ENCODE assay signal across 10 cellular contexts in genomic region chr14:73935666-73936065, GRCh38. TPM values are rescaled to one million over a fixed set of nuclear protein-coding genes. Genes with fewer than 3 reads are reported as not detected.
DNase-seq lines count a peak whose midpoint lies in the region; ATAC-seq and TF ChIP-seq lines count a peak whose summit lies in the region.
"Had no signal": no experiment of that assay in that cellular context is flagged by ENCODE, and none has a peak within 500 bp of the region (broad histone marks: within the 10 kb centered on the region; RNA-seq: fewer than 3 reads in every experiment).

No MANE protein-coding gene starts in this region.

- no peak overlapping the region for H3K4me3 Mint-ChIP-seq in activated naive CD8-positive, alpha-beta T cell treated with anti-CD3 and anti-CD28 coated beads for 36 hours
- H3K4me3 Mint-ChIP-seq in activated naive CD8-positive, alpha-beta T cell treated with anti-CD3 and anti-CD28 coated beads, Interleukin-2, amount 50 U/mL, for 24 hours = no peak overlapping the region
- no peak overlapping the region for H3K4me3 Mint-ChIP-seq in type B pancreatic cell
- H3K4me3 Mint-ChIP-seq in activated CD4-positive, alpha-beta T cell treated with anti-CD3 and anti-CD28 coated beads, Interleukin-2, amount 10 ng/mL, durations not matched to agents 7 days and 5 days = no peak overlapping the region

- H3K4me2 ChIP-seq in PC-3 (ENCODE audit: low read length) = no peak overlapping the region

- CTCF ChIA-PET in PC-3 (lab: Charles Lee) = interaction anchor here (0.5 to 1.0 kb wide), 2 partner anchors 195 to 323 kb away, joined by 3 read pairs; no protein-coding TSS in a partner anchor
- CTCF ChIA-PET in activated CD4-positive, alpha-beta T cell treated with anti-CD3 and anti-CD28 coated beads, Interleukin-2, amount 10 ng/mL, durations not matched to agents 7 days and 5 days (lab: Charles Lee) = interaction anchor here (0.8 to 1.0 kb wide), 3 partner anchors 9 to 19 kb away, joined by 3 to 4 read pairs (median 3); no protein-coding TSS in a partner anchor

- no peaks in the 10 kb centered on the region for H3K9me3 ChIP-seq in PC-3 (ENCODE audit: low read length)
- H3K9me3 ChIP-seq: Caco-2, spleen had no signal

- H3K79me2 ChIP-seq in PC-3 (ENCODE audit: low read length) = no peaks in the 10 kb centered on the region

- no peaks in the 10 kb centered on the region for H3K27me3 ChIP-seq in PC-3 (ENCODE audit: low read length)
- H3K27me3 ChIP-seq: spleen had no signal

- no peak for DNase-seq in activated naive CD8-positive, alpha-beta T cell treated with anti-CD3 and anti-CD28 coated beads for 36 hours
- no peak for DNase-seq in activated naive CD8-positive, alpha-beta T cell treated with anti-CD3 and anti-CD28 coated beads, Interleukin-2, amount 50 U/mL, for 24 hours
- DNase-seq in PC-3 (peak; percentile 63), fibroblast of pulmonary artery (ENCODE audit: low read depth) (peak; percentile 26), type B pancreatic cell (ENCODE audit: extremely low spot score, unreplicated experiment) (no peak), head of caudate nucleus (no peak)
- no peak for DNase-seq in activated CD4-positive, alpha-beta T cell treated with anti-CD3 and anti-CD28 coated beads, Interleukin-2, amount 10 ng/mL, durations not matched to agents 7 days and 5 days
- DNase-seq: spleen had no signal

- POLR2A ChIA-PET in PC-3 (lab: Charles Lee; ENCODE audit: unreplicated experiment) = no interaction called here
- POLR2A ChIA-PET in activated CD4-positive, alpha-beta T cell treated with anti-CD3 and anti-CD28 coated beads, Interleukin-2, amount 10 ng/mL, durations not matched to agents 7 days and 5 days (lab: Charles Lee) = no interaction called here

- intact Hi-C loops in PC-3 (cut with micrococcal nuclease) (loop anchor here (1.0 kb wide), 1 partner anchor 103 kb away; no protein-coding TSS in a partner anchor), head of caudate nucleus (cut with DNase I) (no loop called here)

- no peak overlapping the region for H3K9ac ChIP-seq in PC-3 (ENCODE audit: low read length)

- H3K9me3 Mint-ChIP-seq in activated naive CD8-positive, alpha-beta T cell treated with anti-CD3 and anti-CD28 coated beads for 36 hours = no peaks in the 10 kb centered on the region
- H3K9me3 Mint-ChIP-seq in activated naive CD8-positive, alpha-beta T cell treated with anti-CD3 and anti-CD28 coated beads, Interleukin-2, amount 50 U/mL, for 24 hours = no peaks in the 10 kb centered on the region
- H3K9me3 Mint-ChIP-seq in type B pancreatic cell = no peaks in the 10 kb centered on the region
- no peaks in the 10 kb centered on the region for H3K9me3 Mint-ChIP-seq in activated CD4-positive, alpha-beta T cell treated with anti-CD3 and anti-CD28 coated beads, Interleukin-2, amount 10 ng/mL, durations not matched to agents 7 days and 5 days

- no peaks in the 10 kb centered on the region for H3F3A ChIP-seq in PC-3 (ENCODE audit: low read length, unreplicated experiment)

- no peaks in the 10 kb centered on the region for H3K27me3 Mint-ChIP-seq in activated naive CD8-positive, alpha-beta T cell treated with anti-CD3 and anti-CD28 coated beads for 36 hours
- no peaks in the 10 kb centered on the region for H3K27me3 Mint-ChIP-seq in activated naive CD8-positive, alpha-beta T cell treated with anti-CD3 and anti-CD28 coated beads, Interleukin-2, amount 50 U/mL, for 24 hours
- no peaks in the 10 kb centered on the region for H3K27me3 Mint-ChIP-seq in type B pancreatic cell
- H3K27me3 Mint-ChIP-seq in activated CD4-positive, alpha-beta T cell treated with anti-CD3 and anti-CD28 coated beads, Interleukin-2, amount 10 ng/mL, durations not matched to agents 7 days and 5 days = no peaks in the 10 kb centered on the region

- no peaks in the 10 kb centered on the region for H4K20me1 ChIP-seq in PC-3 (ENCODE audit: low read length)

- no peak overlapping the region for H2AFZ ChIP-seq in PC-3 (ENCODE audit: low read length)

- no peaks in the 10 kb centered on the region for H3K4me1 ChIP-seq in PC-3 (ENCODE audit: insufficient read depth, low read length)
- H3K4me1 ChIP-seq: Caco-2, spleen had no signal

- ATAC-seq in activated naive CD8-positive, alpha-beta T cell treated with anti-CD3 and anti-CD28 coated beads, Interleukin-2, amount 50 U/mL, for 24 hours = no peak
- ATAC-seq in PC-3 = peak; percentile 53
- no peak for ATAC-seq in activated CD4-positive, CD25-positive, alpha-beta regulatory T cell treated with anti-CD3 and anti-CD28 coated beads, Interleukin-2, amount 50 U/mL, for 24 hours

- no TSS peak for BruUV-seq in PC-3 (replicated peaks; lab: Mats Ljungman, UMichigan)

- H3K4me3 ChIP-seq in PC-3 (ENCODE audit: low read length) = no peak overlapping the region
- no peak overlapping the region for H3K4me3 ChIP-seq in fibroblast of pulmonary artery (replicated peaks; ENCODE audit: low read depth, low read length)
- H3K4me3 ChIP-seq: spleen had no signal

- H3K27ac Mint-ChIP-seq in activated naive CD8-positive, alpha-beta T cell treated with anti-CD3 and anti-CD28 coated beads for 36 hours = peak overlapping the region; percentile 28
- no peak overlapping the region for H3K27ac Mint-ChIP-seq in activated naive CD8-positive, alpha-beta T cell treated with anti-CD3 and anti-CD28 coated beads, Interleukin-2, amount 50 U/mL, for 24 hours
- no peak overlapping the region for H3K27ac Mint-ChIP-seq in type B pancreatic cell
- H3K27ac Mint-ChIP-seq in activated CD4-positive, alpha-beta T cell treated with anti-CD3 and anti-CD28 coated beads, Interleukin-2, amount 10 ng/mL, durations not matched to agents 7 days and 5 days = no peak overlapping the region

- peaks cover 28% of the 10 kb centered on the region for H3K36me3 ChIP-seq in PC-3 (ENCODE audit: low read depth, low read length)

- no peaks in the 10 kb centered on the region for H3K9me2 ChIP-seq in PC-3 (replicated peaks; ENCODE audit: low read length)

- peaks cover 4% of the 10 kb centered on the region for H3K4me1 Mint-ChIP-seq in activated naive CD8-positive, alpha-beta T cell treated with anti-CD3 and anti-CD28 coated beads for 36 hours
- H3K4me1 Mint-ChIP-seq in activated naive CD8-positive, alpha-beta T cell treated with anti-CD3 and anti-CD28 coated beads, Interleukin-2, amount 50 U/mL, for 24 hours = no peaks in the 10 kb centered on the region
- H3K4me1 Mint-ChIP-seq in type B pancreatic cell (ENCODE audit: unreplicated experiment) = no peaks in the 10 kb centered on the region
- H3K4me1 Mint-ChIP-seq in activated CD4-positive, alpha-beta T cell treated with anti-CD3 and anti-CD28 coated beads, Interleukin-2, amount 10 ng/mL, durations not matched to agents 7 days and 5 days = peaks cover 8% of the 10 kb centered on the region

- TF ChIP-seq CTCF in PC-3 (conservative IDR thresholded peaks at IDR 0.05; ENCODE audit: low read depth, low read length) (peak; percentile 56; the same call in 1 of the 2 replicates), fibroblast of pulmonary artery (IDR thresholded peaks at IDR 0.05; ENCODE audit: low read length, missing control alignments) (peak; percentile 36), type B pancreatic cell (conservative IDR thresholded peaks at IDR 0.05) (peak; percentile 68)

- H3K27ac ChIP-seq in PC-3 (ENCODE audit: low read length) = no peak overlapping the region
- H3K27ac ChIP-seq: spleen had no signal

- H3K36me3 Mint-ChIP-seq in activated naive CD8-positive, alpha-beta T cell treated with anti-CD3 and anti-CD28 coated beads for 36 hours = peaks cover 16% of the 10 kb centered on the region
- peaks cover 19% of the 10 kb centered on the region for H3K36me3 Mint-ChIP-seq in activated naive CD8-positive, alpha-beta T cell treated with anti-CD3 and anti-CD28 coated beads, Interleukin-2, amount 50 U/mL, for 24 hours (ENCODE audit: low read depth)
- H3K36me3 Mint-ChIP-seq in type B pancreatic cell = peaks cover 10% of the 10 kb centered on the region
- peaks cover 26% of the 10 kb centered on the region for H3K36me3 Mint-ChIP-seq in activated CD4-positive, alpha-beta T cell treated with anti-CD3 and anti-CD28 coated beads, Interleukin-2, amount 10 ng/mL, durations not matched to agents 7 days and 5 days (ENCODE audit: low read depth)

RNA-seq across cellular contexts. Expression of gene FAM161B, which starts 14.2 kb away (rescaled TPM):
- 1 to 10 TPM; 1.0 to 1.1 TPM for total RNA-seq in activated naive CD8-positive, alpha-beta T cell treated with anti-CD3 and anti-CD28 coated beads for 36 hours
- 2.8 and 3.5 TPM in 2 replicates for total RNA-seq in PC-3 (2014; rRNA removed)
- 3.0 and 5.3 TPM in 2 replicates for total RNA-seq in type B pancreatic cell (ENCODE audit: low replicate concordance)
- total RNA-seq in activated CD4-positive, alpha-beta T cell treated with anti-CD3 and anti-CD28 coated beads, Interleukin-2, amount 10 ng/mL, durations not matched to agents 7 days and 5 days = 1 to 10 TPM; 1.9 to 2.0 TPM

RNA-seq across cellular contexts. Expression of gene COQ6, which starts 14.4 kb away (rescaled TPM):
- total RNA-seq in activated naive CD8-positive, alpha-beta T cell treated with anti-CD3 and anti-CD28 coated beads for 36 hours = 10 to 100 TPM; 16.4 to 18.3 TPM
- total RNA-seq in PC-3 (2014; rRNA removed) (33.2 and 40.3 TPM in 2 replicates), type B pancreatic cell (ENCODE audit: low replicate concordance) (16.5 and 21.2 TPM in 2 replicates)
- 10 to 100 TPM; 18.9 TPM for total RNA-seq in activated CD4-positive, alpha-beta T cell treated with anti-CD3 and anti-CD28 coated beads, Interleukin-2, amount 10 ng/mL, durations not matched to agents 7 days and 5 days

RNA-seq across cellular contexts. Expression of gene ZNF410, which starts 49.0 kb away (rescaled TPM):
- total RNA-seq in activated naive CD8-positive, alpha-beta T cell treated with anti-CD3 and anti-CD28 coated beads for 36 hours = 10 to 100 TPM; 53.8 to 56.4 TPM
- total RNA-seq in PC-3 (2014; rRNA removed) (44.9 and 46.8 TPM in 2 replicates), type B pancreatic cell (ENCODE audit: low replicate concordance) (44.2 and 50.8 TPM in 2 replicates)
- total RNA-seq in activated CD4-positive, alpha-beta T cell treated with anti-CD3 and anti-CD28 coated beads, Interleukin-2, amount 10 ng/mL, durations not matched to agents 7 days and 5 days = 10 to 100 TPM; 49.3 to 51.7 TPM

Comparison
In these comparisons a context has a peak if more than half of its experiments do, and no peak if none do; other contexts are left out.
1. DNase-seq: peak in PC-3 (single experiment) and fibroblast of pulmonary artery (single experiment); none in activated naive CD8-positive, alpha-beta T cell treated with anti-CD3 and anti-CD28 coated beads for 36 hours (single experiment), activated naive CD8-positive, alpha-beta T cell treated with anti-CD3 and anti-CD28 coated beads, Interleukin-2, amount 50 U/mL, for 24 hours (single experiment), type B pancreatic cell (single experiment), activated CD4-positive, alpha-beta T cell treated with anti-CD3 and anti-CD28 coated beads, Interleukin-2, amount 10 ng/mL, durations not matched to agents 7 days and 5 days (single experiment) and head of caudate nucleus (0 of 42).
2. Peak in every context shown above with its lines, with median percentiles within 50 percentile points of each other: CTCF ChIP-seq.